Comparison of ENCODE assay signal across 7 cellular contexts in the genomic region with DNA sequence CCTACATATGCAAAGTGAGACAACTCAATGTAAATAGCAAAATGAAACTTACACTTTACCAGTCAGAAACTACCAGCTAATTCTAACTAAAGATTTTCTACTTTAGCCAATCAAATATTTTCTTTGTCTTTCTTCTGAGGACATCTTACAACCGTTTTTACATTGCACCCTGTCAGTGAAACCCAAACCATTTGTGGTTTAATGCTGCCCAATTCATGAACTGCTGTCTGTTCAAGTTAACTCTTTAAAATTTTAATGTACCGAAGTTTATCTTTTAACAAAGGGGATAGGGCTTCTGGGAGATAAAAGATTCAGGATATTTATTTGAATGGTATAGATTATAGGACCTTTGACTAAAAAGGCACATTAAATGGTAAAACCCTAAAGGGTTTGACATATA.
"Had no signal": no experiment of that assay in that cellular context is flagged by ENCODE, and none has a peak within 500 bp of the region (broad histone marks: within the 10 kb centered on the region; RNA-seq: fewer than 3 reads in every experiment).

No MANE protein-coding gene starts in this region.

- H3K9me3 Mint-ChIP-seq: H9, IgD-negative memory B cell had no signal

- H2AFZ ChIP-seq: GM23248 had no signal

- ATAC-seq: HepG2 had no signal

- H3K4me3 ChIP-seq: GM23248 had no signal

- H3K4me1 Mint-ChIP-seq: IgD-negative memory B cell had no signal

- DNase-seq: GM23248, H9, HCEC 1CT, HFFc6 had no signal

- H3K27ac Mint-ChIP-seq: H9, HFFc6, IgD-negative memory B cell had no signal

- H3K4me3 Mint-ChIP-seq: H9, HFFc6, IgD-negative memory B cell had no signal

- H3K9ac ChIP-seq: GM23248 had no signal

- H3K36me3 Mint-ChIP-seq: IgD-negative memory B cell had no signal

- H3K27ac ChIP-seq: GM23248, HL-60 had no signal
